Comparison of ENCODE assay signal across 16 cellular contexts in the genomic region with DNA sequence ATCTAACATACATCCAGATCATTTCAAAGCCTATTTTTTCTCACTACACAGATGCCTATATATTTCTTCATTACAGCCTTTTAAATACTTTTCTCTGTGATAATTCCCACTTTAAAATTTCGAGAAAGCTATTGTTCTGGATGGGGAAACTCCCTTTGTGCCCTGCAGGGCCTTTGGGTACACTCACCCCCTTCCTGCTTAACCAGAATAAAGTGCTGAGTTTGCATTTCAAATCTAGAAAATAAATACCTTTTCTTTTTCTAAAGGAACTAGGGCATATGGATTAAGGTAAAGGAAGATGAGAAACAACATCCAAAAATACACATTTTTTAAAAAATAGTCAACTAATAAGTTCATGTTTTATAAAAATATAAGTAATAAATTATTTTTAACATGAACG.
"Had no signal": no experiment of that assay in that cellular context is flagged by ENCODE, and none has a peak within 500 bp of the region (broad histone marks: within the 10 kb centered on the region; RNA-seq: fewer than 3 reads in every experiment).

No MANE protein-coding gene starts in this region.

- H3K36me3 ChIP-seq: esophagus muscularis mucosa, right atrium auricular region, upper lobe of left lung, uterus had no signal

- H3K27ac Mint-ChIP-seq: naive thymus-derived CD4-positive, alpha-beta T cell had no signal

- H3K4me1 Mint-ChIP-seq: naive thymus-derived CD4-positive, alpha-beta T cell had no signal

- ATAC-seq: naive thymus-derived CD4-positive, alpha-beta T cell had no signal

- FAIRE-seq: islet of Langerhans, small intestine had no signal

- H3K4me3 ChIP-seq: dorsolateral prefrontal cortex, esophagus muscularis mucosa, right atrium auricular region, upper lobe of left lung, uterus had no signal

- H3K4me1 ChIP-seq: right atrium auricular region, uterus had no signal

- H3K27ac ChIP-seq: dorsolateral prefrontal cortex, esophagus muscularis mucosa, right atrium auricular region, upper lobe of left lung, uterus had no signal

- H3K4me3 Mint-ChIP-seq: naive thymus-derived CD4-positive, alpha-beta T cell had no signal

- H3K36me3 Mint-ChIP-seq: naive thymus-derived CD4-positive, alpha-beta T cell had no signal

- H3K27me3 ChIP-seq: dorsolateral prefrontal cortex, esophagus muscularis mucosa, right atrium auricular region, upper lobe of left lung, uterus had no signal

- DNase-seq: cortex of kidney; dorsolateral prefrontal cortex; effector CD8-positive, alpha-beta T cell; foreskin fibroblast; kidney glomerular epithelial cell; mesendoderm; naive thymus-derived CD4-positive, alpha-beta T cell; posterior cingulate gyrus; small intestine; stimulated activated CD4-positive, alpha-beta T cell treated with anti-CD3 and anti-CD28 coated beads, Interleukin-2, amount 100 ng/mL, for 48 hours; stimulated activated naive CD4-positive, alpha-beta T cell treated with Interleukin-2 at 50 U/mL for 16 hours; upper lobe of left lung; uterus had no signal

- H3K9me3 Mint-ChIP-seq: naive thymus-derived CD4-positive, alpha-beta T cell had no signal

- H3K9me3 ChIP-seq: esophagus muscularis mucosa, right atrium auricular region, upper lobe of left lung, uterus had no signal
